ENCODE assay signal across 19 cellular contexts in genomic region chr6:129601323-129601722, GRCh38.
A peak's percentile ranks its signal among the peaks of the same experiment; 100 is the strongest.
DNase-seq lines count a peak whose midpoint lies in the region; ATAC-seq, FAIRE-seq and TF ChIP-seq lines count a peak whose summit lies in the region.
"Had no signal": no experiment of that assay in that cellular context is flagged by ENCODE, and none has a peak within 500 bp of the region (broad histone marks: within the 10 kb centered on the region; RNA-seq: fewer than 3 reads in every experiment).

No MANE protein-coding gene starts in this region.

- H3K27ac ChIP-seq in neuronal stem cell (replicated peaks; ENCODE audit: low read length): no peak overlapping the region
- H3K27ac ChIP-seq in adrenal gland: no peak overlapping the region
- H3K27ac ChIP-seq in small intestine (ENCODE audit: low read depth in 1 of 2, low read length in 1 of 2): no peak overlapping the region
- H3K27ac ChIP-seq: BLaER1 treated with 17β-estradiol and CSF1 and Interleukin-3, amounts not matched to agents 10 nM and 100 nM had no signal

- H3K27me3 ChIP-seq in neuronal stem cell (ENCODE audit: control insufficient read depth in 3 of 3, insufficient read depth in 3 of 3, low read depth in 1 of 3, low read length in 3 of 3): no peaks in the 10 kb centered on the region
- H3K27me3 ChIP-seq in adrenal gland: no peaks in the 10 kb centered on the region
- H3K27me3 ChIP-seq in small intestine (ENCODE audit: control insufficient read depth in 2 of 2, insufficient read depth in 2 of 2, low read length in 2 of 2): no peaks in the 10 kb centered on the region
- H3K27me3 ChIP-seq: BLaER1 treated with 17β-estradiol and CSF1 and Interleukin-3, amounts not matched to agents 10 nM and 100 nM had no signal

- no peak for TF ChIP-seq POLR2A in adrenal gland (IDR thresholded peaks at IDR 0.05)

- no peak overlapping the region for H3K9ac ChIP-seq in neuronal stem cell (ENCODE audit: low read depth, low read length, poor library complexity)
- H3K9ac ChIP-seq: BLaER1 treated with 17β-estradiol and CSF1 and Interleukin-3, amounts not matched to agents 10 nM and 100 nM had no signal

- H2BK5ac ChIP-seq in neuronal stem cell (ENCODE audit: low read length): no peak overlapping the region

- H4K91ac ChIP-seq in neuronal stem cell (ENCODE audit: low read depth, low read length, poor library complexity): no peak overlapping the region

- H3K4ac ChIP-seq in neuronal stem cell (ENCODE audit: low read length): no peak overlapping the region

- no peak for FAIRE-seq in RCC 7860 (lab: Jason Lieb, UNC)
- FAIRE-seq in small intestine (lab: Jason Lieb, UNC): no peak
- FAIRE-seq: G401.6, H1 had no signal

- H2BK12ac ChIP-seq in neuronal stem cell (ENCODE audit: low read length): peak overlapping the region; percentile 22

- peaks cover 8% of the 10 kb centered on the region for H3K36me3 Mint-ChIP-seq in activated naive CD4-positive, alpha-beta T cell treated with anti-CD3 and anti-CD28 coated beads, Interleukin-2, amount 10 ng/mL, durations not matched to agents 7 days and 5 days
- H3K36me3 Mint-ChIP-seq in Calu3 (ENCODE audit: insufficient read depth, unreplicated experiment) (peaks cover 15% of the 10 kb centered on the region), WTC11 (no peaks in the 10 kb centered on the region)

- H3K4me1 Mint-ChIP-seq in activated naive CD4-positive, alpha-beta T cell treated with anti-CD3 and anti-CD28 coated beads, Interleukin-2, amount 10 ng/mL, durations not matched to agents 7 days and 5 days: no peaks in the 10 kb centered on the region
- H3K4me1 Mint-ChIP-seq in Calu3 (ENCODE audit: low read depth, unreplicated experiment): no peaks in the 10 kb centered on the region
- H3K4me1 Mint-ChIP-seq in WTC11: peaks cover 11% of the 10 kb centered on the region; the same call in 1 of the 2 replicates

- peak overlapping the region; percentile 9 for H3K27ac Mint-ChIP-seq in activated naive CD4-positive, alpha-beta T cell treated with anti-CD3 and anti-CD28 coated beads, Interleukin-2, amount 10 ng/mL, durations not matched to agents 7 days and 5 days
- H3K27ac Mint-ChIP-seq in Calu3 (ENCODE audit: unreplicated experiment) (peak overlapping the region; percentile 5), WTC11 (0 out of 2 replicates have a peak overlapping the region, but pooled peaks have one; percentile 12)
- H3K27ac Mint-ChIP-seq: CD4-positive, alpha-beta T cell had no signal

- CTCF ChIA-PET in activated naive CD4-positive, alpha-beta T cell treated with anti-CD3 and anti-CD28 coated beads, Interleukin-2, amount 10 ng/mL, durations not matched to agents 7 days and 5 days (lab: Charles Lee): interaction anchor here (0.9 to 8.0 kb wide), 3 partner anchors 60 to 420 kb away, joined by 3 to 159 read pairs (median 5); no protein-coding TSS in a partner anchor
- CTCF ChIA-PET in Calu3 (lab: Charles Lee): interaction anchor here (1.1 kb wide), 1 partner anchor 14 kb away, joined by 5 read pairs; no protein-coding TSS in a partner anchor
- CTCF ChIA-PET in WTC11 (lab: Charles Lee): interaction anchor here (0.6 to 0.7 kb wide), 3 partner anchors 13 to 417 kb away, joined by 3 read pairs; no protein-coding TSS in a partner anchor

- H3K4me1 ChIP-seq in neuronal stem cell (ENCODE audit: control insufficient read depth in 2 of 2, insufficient read depth in 1 of 2, low read depth in 1 of 2, low read length in 2 of 2): no peaks in the 10 kb centered on the region
- H3K4me1 ChIP-seq in adrenal gland (replicated peaks in 1 of 2): no peaks in the 10 kb centered on the region
- H3K4me1 ChIP-seq in small intestine (ENCODE audit: control insufficient read depth in 2 of 2, insufficient read depth in 1 of 2, low read depth in 1 of 2, low read length in 1 of 2): no peaks in the 10 kb centered on the region

- no peaks in the 10 kb centered on the region for H3K9me3 Mint-ChIP-seq in activated naive CD4-positive, alpha-beta T cell treated with anti-CD3 and anti-CD28 coated beads, Interleukin-2, amount 10 ng/mL, durations not matched to agents 7 days and 5 days
- H3K9me3 Mint-ChIP-seq in Calu3 (ENCODE audit: low read depth, unreplicated experiment) (no peaks in the 10 kb centered on the region), WTC11 (no peaks in the 10 kb centered on the region)
- H3K9me3 Mint-ChIP-seq: CD4-positive, alpha-beta T cell had no signal

- TF ChIP-seq CTCF in Calu3 (IDR thresholded peaks at IDR 0.05; ENCODE audit: unreplicated experiment) (no peak), WTC11 (IDR thresholded peaks at IDR 0.05) (no peak), adrenal gland (IDR thresholded peaks at IDR 0.05) (no peak)

- DNase-seq in activated naive CD4-positive, alpha-beta T cell treated with anti-CD3 and anti-CD28 coated beads, Interleukin-2, amount 10 ng/mL, durations not matched to agents 7 days and 5 days: no peak
- DNase-seq in activated naive CD4-positive, alpha-beta T cell treated with Interleukin-2 at 50 U/mL for 16 hours: no peak
- no peak for DNase-seq in Calu3
- no peak for DNase-seq in WTC11 (ENCODE audit: low spot score)
- DNase-seq in neuronal stem cell (ENCODE audit: low spot score): no peak
- no peak for DNase-seq in adrenal gland
- DNase-seq in RCC 7860 (ENCODE audit: low spot score): no peak
- DNase-seq in small intestine: no peak
- DNase-seq: 8988T; AML-193; CD4-positive, alpha-beta T cell; DMS153; DMS79 treated with DMSO at 0.1 percent for 48 hours; EL; IMR-90 had no signal

- no peak overlapping the region for H3K14ac ChIP-seq in neuronal stem cell (ENCODE audit: low read length)

- H3K27me3 Mint-ChIP-seq in activated naive CD4-positive, alpha-beta T cell treated with anti-CD3 and anti-CD28 coated beads, Interleukin-2, amount 10 ng/mL, durations not matched to agents 7 days and 5 days: peaks cover 5% of the 10 kb centered on the region
- H3K27me3 Mint-ChIP-seq in Calu3 (ENCODE audit: unreplicated experiment) (no peaks in the 10 kb centered on the region), WTC11 (ENCODE audit: low read depth) (no peaks in the 10 kb centered on the region)
- H3K27me3 Mint-ChIP-seq: CD4-positive, alpha-beta T cell had no signal

- intact Hi-C loops in Calu3 (cut with micrococcal nuclease; ENCODE audit: unreplicated experiment): no loop called here
- intact Hi-C loops in adrenal gland (cut with DNase I): loop anchor here in 1 of 2 donors (10.0 kb wide), 1 partner anchor 413 kb away; the partner anchor contains the start of gene L3MBTL3

- H2BK15ac ChIP-seq in neuronal stem cell (ENCODE audit: low read length): no peak overlapping the region

- ATAC-seq in WTC11: no peak

- BruUV-seq in Calu3 (replicated peaks; lab: Mats Ljungman, UMichigan): no TSS peak

- no peak overlapping the region for H3K4me3 Mint-ChIP-seq in activated naive CD4-positive, alpha-beta T cell treated with anti-CD3 and anti-CD28 coated beads, Interleukin-2, amount 10 ng/mL, durations not matched to agents 7 days and 5 days
- H3K4me3 Mint-ChIP-seq in Calu3 (ENCODE audit: low read depth, unreplicated experiment): no peak overlapping the region
- no peak overlapping the region for H3K4me3 Mint-ChIP-seq in WTC11
- H3K4me3 Mint-ChIP-seq: CD4-positive, alpha-beta T cell had no signal

- H3K4me2 ChIP-seq in neuronal stem cell (ENCODE audit: insufficient read depth, low read length, poor library complexity, severe bottlenecking): no peak overlapping the region
- H3K4me2 ChIP-seq: BLaER1 treated with 17β-estradiol and CSF1 and Interleukin-3, amounts not matched to agents 10 nM and 100 nM had no signal

- H3K4me3 ChIP-seq in neuronal stem cell (ENCODE audit: low read length in 2 of 2) (no peak overlapping the region), adrenal gland (no peak overlapping the region), small intestine (ENCODE audit: low read depth in 1 of 2, low read length in 2 of 2) (no peak overlapping the region)
- H3K4me3 ChIP-seq: BLaER1 treated with 17β-estradiol and CSF1 and Interleukin-3, amounts not matched to agents 10 nM and 100 nM; HAP-1 had no signal

- no peak overlapping the region for H3K18ac ChIP-seq in neuronal stem cell (ENCODE audit: low read length)

- no peak overlapping the region for H2AK5ac ChIP-seq in neuronal stem cell (ENCODE audit: low read depth, low read length)

- no peak overlapping the region for H2BK120ac ChIP-seq in neuronal stem cell (ENCODE audit: low read depth, low read length)

- POLR2A ChIA-PET in WTC11 (lab: Charles Lee): no interaction called here

- H3K36me3 ChIP-seq in neuronal stem cell (replicated peaks in 1 of 2; ENCODE audit: control insufficient read depth in 2 of 2, insufficient read depth in 2 of 2, low read length in 2 of 2) (no peaks in the 10 kb centered on the region), adrenal gland (replicated peaks in 1 of 2) (peaks cover 0 to 8% of the 10 kb centered on the region in 2 donors), small intestine (ENCODE audit: control insufficient read depth in 2 of 2, insufficient read depth in 2 of 2, low read length in 2 of 2) (peaks cover 3 to 11% of the 10 kb centered on the region in 2 donors)
- H3K36me3 ChIP-seq: HAP-1 had no signal

- no peak overlapping the region for H4K8ac ChIP-seq in neuronal stem cell (ENCODE audit: low read depth, low read length)

- WGBS in neuronal stem cell (ENCODE audit: extremely low coverage in 2 of 2, insufficient read length in 2 of 2, insufficient replicate concordance in 1 of 2), 2 donors: 100% methylated on average over 1 of the region's 3 CpGs
- 77 to 99% (median 88%) methylated on average over 3 of the region's 3 CpGs for WGBS in adrenal gland, 4 donors
- WGBS in small intestine, 3 donors: 75 to 99% (median 97%) methylated on average over 3 of the region's 3 CpGs

- H3K9me3 ChIP-seq in neuronal stem cell (replicated peaks in 1 of 2; ENCODE audit: control insufficient read depth in 2 of 2, insufficient read depth in 1 of 2, low read depth in 1 of 2, low read length in 2 of 2) (no peaks in the 10 kb centered on the region), adrenal gland (replicated peaks in 1 of 3) (no peaks in the 10 kb centered on the region), small intestine (ENCODE audit: control insufficient read depth, low read depth) (no peaks in the 10 kb centered on the region)
- H3K9me3 ChIP-seq: BLaER1 treated with 17β-estradiol and CSF1 and Interleukin-3, amounts not matched to agents 10 nM and 100 nM; HAP-1 had no signal

- H3K23ac ChIP-seq in neuronal stem cell (ENCODE audit: low read depth, low read length, poor library complexity): no peak overlapping the region

- H3K79me1 ChIP-seq in neuronal stem cell (ENCODE audit: low read depth, low read length): no peaks in the 10 kb centered on the region

- H2AFZ ChIP-seq in neuronal stem cell (ENCODE audit: low read length): no peak overlapping the region
